ENCODE assay signal across 6 cellular contexts in genomic region chr5:86039351-86039750, GRCh38.
"Had no signal": no experiment of that assay in that cellular context is flagged by ENCODE, and none has a peak within 500 bp of the region (broad histone marks: within the 10 kb centered on the region; RNA-seq: fewer than 3 reads in every experiment).

No MANE protein-coding gene starts in this region.

- ATAC-seq: GM23338, HepG2 had no signal

- H3K27ac ChIP-seq: HL-60 had no signal

- H2AFZ ChIP-seq: GM23338 had no signal

- H3K4me3 ChIP-seq: GM23338 had no signal

- H3K4me2 ChIP-seq: GM23338 had no signal

- DNase-seq: H9, HCEC 1CT, HFFc6 had no signal
